1 cellular context compared by ENCODE assay signal in genomic region chr7:93856319-93856718, GRCh38.
A peak's percentile ranks its signal among the peaks of the same experiment; 100 is the strongest.
TF ChIP-seq lines count a peak whose summit lies in the region.

No MANE protein-coding gene starts in this region.

TF ChIP-seq in GM12878, 131 proteins besides CTCF, POLR2A, EP300 and RAD21:
- peak in 1 of 2 experiments; percentile 81; a peak in 1 of 4 replicates for TF ChIP-seq ETV6 (conservative IDR thresholded peaks at IDR 0.05 in 1 of 2, IDR thresholded peaks at IDR 0.05 in 1 of 2; ENCODE audit: borderline replicate concordance in 1 of 2, low read depth in 1 of 2)
- no peak for TF ChIP-seq SPI1 (IDR thresholded peaks at IDR 0.05; ENCODE audit: borderline replicate concordance, insufficient read depth, low read depth, low read length)
- TF ChIP-seq EGR1 (IDR thresholded peaks at IDR 0.05; ENCODE audit: borderline replicate concordance in 1 of 2, low read depth in 2 of 2, low read length in 2 of 2), result no peak
- no peak for TF ChIP-seq ATF7 (IDR thresholded peaks at IDR 0.05; ENCODE audit: low read depth)
- no peak for TF ChIP-seq NR2C1 (IDR thresholded peaks at IDR 0.05)
- 0 out of 2 replicates have a peak, but pooled peaks have one; percentile 42 for TF ChIP-seq PKNOX1 (IDR thresholded peaks at IDR 0.05)
- peak; percentile 78 for TF ChIP-seq JUNB (IDR thresholded peaks at IDR 0.05)
- no peak for TF ChIP-seq POU2F2 (IDR thresholded peaks at IDR 0.05; ENCODE audit: borderline replicate concordance, low read depth, low read length)
- no peak for TF ChIP-seq CBX5 (IDR thresholded peaks at IDR 0.05; ENCODE audit: low read depth)
- TF ChIP-seq NFIC (IDR thresholded peaks at IDR 0.05; ENCODE audit: low read depth, low read length), result peak; percentile 59; the same call in 1 of the 2 replicates
- no peak for TF ChIP-seq STAT3 (IDR thresholded peaks at IDR 0.05; ENCODE audit: low read depth, low read length)
- TF ChIP-seq RUNX3 (IDR thresholded peaks at IDR 0.05; ENCODE audit: low read length), result peak; percentile 43; the same call in 1 of the 2 replicates
- TF ChIP-seq ATF3 (IDR thresholded peaks at IDR 0.05; ENCODE audit: borderline replicate concordance, extremely low read depth, low read depth, low read length), result no peak
- 0 out of 2 replicates have a peak, but pooled peaks have one; percentile 18 for TF ChIP-seq FOXM1 (IDR thresholded peaks at IDR 0.05; ENCODE audit: low read depth, low read length)
TF ChIP-seq in GM12878: peak in this region for 6.
